ENCODE assay signal across 17 cellular contexts in the genomic region with DNA sequence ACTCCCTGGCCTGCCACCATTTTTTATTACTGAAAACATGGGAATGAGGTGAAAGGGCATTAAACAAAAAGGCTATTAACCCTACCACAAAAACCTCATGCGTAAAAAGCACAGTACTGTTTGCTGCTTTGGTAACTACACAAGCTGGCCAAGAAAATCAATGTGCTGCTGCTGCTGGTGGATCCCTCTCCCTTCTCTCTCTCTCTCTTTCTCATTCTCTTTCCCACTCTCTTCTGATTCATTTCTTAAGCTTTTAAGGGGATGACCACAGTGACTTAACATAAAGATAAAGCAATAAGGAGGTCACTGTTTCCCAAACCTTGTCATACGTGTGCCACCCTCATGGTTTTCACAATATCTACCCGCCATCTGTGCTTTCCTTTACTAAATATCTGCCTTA.
DNase-seq lines count a peak whose midpoint lies in the region; ATAC-seq and TF ChIP-seq lines count a peak whose summit lies in the region.
"Had no signal": no experiment of that assay in that cellular context is flagged by ENCODE, and none has a peak within 500 bp of the region (broad histone marks: within the 10 kb centered on the region; RNA-seq: fewer than 3 reads in every experiment).

No MANE protein-coding gene starts in this region.

- H3K4me3 Mint-ChIP-seq in HFFc6 = no peak overlapping the region
- no peak overlapping the region for H3K4me3 Mint-ChIP-seq in activated CD4-positive, alpha-beta T cell treated with anti-CD3 and anti-CD28 coated beads, Interleukin-2, amount 10 ng/mL, durations not matched to agents 7 days and 5 days

- no peak for ATAC-seq in HG02870 (IDR thresholded peaks at IDR 0.05; ENCODE audit: unreplicated experiment)
- no peak for ATAC-seq in GM21723 (IDR thresholded peaks at IDR 0.05; ENCODE audit: unreplicated experiment)

- CTCF ChIA-PET in activated CD4-positive, alpha-beta T cell treated with anti-CD3 and anti-CD28 coated beads, Interleukin-2, amount 10 ng/mL, durations not matched to agents 7 days and 5 days (lab: Charles Lee) = no interaction called here

- no peak overlapping the region for H3K27ac Mint-ChIP-seq in HFFc6
- no peak overlapping the region for H3K27ac Mint-ChIP-seq in activated CD4-positive, alpha-beta T cell treated with anti-CD3 and anti-CD28 coated beads, Interleukin-2, amount 10 ng/mL, durations not matched to agents 7 days and 5 days

- H3K9me3 Mint-ChIP-seq in HFFc6 = no peaks in the 10 kb centered on the region
- no peaks in the 10 kb centered on the region for H3K9me3 Mint-ChIP-seq in activated CD4-positive, alpha-beta T cell treated with anti-CD3 and anti-CD28 coated beads, Interleukin-2, amount 10 ng/mL, durations not matched to agents 7 days and 5 days

- no peaks in the 10 kb centered on the region for H3K36me3 Mint-ChIP-seq in HFFc6 (ENCODE audit: low read depth)
- no peaks in the 10 kb centered on the region for H3K36me3 Mint-ChIP-seq in activated CD4-positive, alpha-beta T cell treated with anti-CD3 and anti-CD28 coated beads, Interleukin-2, amount 10 ng/mL, durations not matched to agents 7 days and 5 days (ENCODE audit: low read depth)

- POLR2A ChIA-PET in activated CD4-positive, alpha-beta T cell treated with anti-CD3 and anti-CD28 coated beads, Interleukin-2, amount 10 ng/mL, durations not matched to agents 7 days and 5 days (lab: Charles Lee) = no interaction called here

- DNase-seq in HFFc6 (peak; percentile 6), astrocyte of the hippocampus (ENCODE audit: low read depth, low spot score) (peak; percentile 14), globus pallidus (ENCODE audit: low spot score) (peak; percentile 27), NCI-H69 (lab: John Stamatoyannopoulos, UW) (no peak)
- DNase-seq in activated CD4-positive, alpha-beta T cell treated with anti-CD3 and anti-CD28 coated beads, Interleukin-2, amount 10 ng/mL, durations not matched to agents 7 days and 5 days = no peak
- DNase-seq: H7, KG1, MG63, NCI-H2029, NCI-H446, NCI-H524 treated with DMSO at 0.1 percent for 48 hours, NCI-H82, PC-9, Right ventricle myocardium superior, RPMI8226 had no signal

- H3K27me3 Mint-ChIP-seq in HFFc6 (ENCODE audit: insufficient read depth) = peaks cover 3% of the 10 kb centered on the region; the same call in 1 of the 2 replicates
- peaks cover 15% of the 10 kb centered on the region for H3K27me3 Mint-ChIP-seq in activated CD4-positive, alpha-beta T cell treated with anti-CD3 and anti-CD28 coated beads, Interleukin-2, amount 10 ng/mL, durations not matched to agents 7 days and 5 days

- no peak for TF ChIP-seq CTCF in HFFc6 (IDR thresholded peaks at IDR 0.05)

- peaks cover 11% of the 10 kb centered on the region for H3K4me1 Mint-ChIP-seq in HFFc6 (ENCODE audit: low read depth)
- no peaks in the 10 kb centered on the region for H3K4me1 Mint-ChIP-seq in activated CD4-positive, alpha-beta T cell treated with anti-CD3 and anti-CD28 coated beads, Interleukin-2, amount 10 ng/mL, durations not matched to agents 7 days and 5 days

Comparison
In these comparisons a context has a peak if more than half of its experiments do, and no peak if none do; other contexts are left out.
1. DNase-seq: peak in HFFc6 (single experiment), astrocyte of the hippocampus (single experiment) and globus pallidus (single experiment); none in activated CD4-positive, alpha-beta T cell treated with anti-CD3 and anti-CD28 coated beads, Interleukin-2, amount 10 ng/mL, durations not matched to agents 7 days and 5 days (single experiment) and NCI-H69 (single experiment).